8 cellular contexts compared by ENCODE assay signal in genomic region chr5:140351609-140352334, GRCh38. TPM values are rescaled to one million over a fixed set of nuclear protein-coding genes. Genes with fewer than 3 reads are reported as not detected.
DNase-seq lines count a peak whose midpoint lies in the region; ATAC-seq and TF ChIP-seq lines count a peak whose summit lies in the region.

No MANE protein-coding gene starts in this region.

- no peak overlapping the region for H3K4me2 ChIP-seq in neuronal stem cell (ENCODE audit: insufficient read depth, low read length, poor library complexity, severe bottlenecking)

- no peak overlapping the region for H2AFZ ChIP-seq in neuronal stem cell (ENCODE audit: low read length)

- H2BK15ac ChIP-seq in neuronal stem cell (ENCODE audit: low read length) = no peak overlapping the region

- H3K79me1 ChIP-seq in neuronal stem cell (ENCODE audit: low read depth, low read length) = no peaks in the 10 kb centered on the region

- no peak overlapping the region for H2BK5ac ChIP-seq in neuronal stem cell (ENCODE audit: low read length)

- no peaks in the 10 kb centered on the region for H3K36me3 Mint-ChIP-seq in activated CD4-positive, alpha-beta memory T cell treated with anti-CD3 and anti-CD28 coated beads, Interleukin-2, amount 10 ng/mL, durations not matched to agents 7 days and 5 days (ENCODE audit: low read depth)

- no peak overlapping the region for H3K18ac ChIP-seq in neuronal stem cell (ENCODE audit: low read length)

- no peak overlapping the region for H3K14ac ChIP-seq in neuronal stem cell (ENCODE audit: low read length)

- H3K4me3 ChIP-seq in GM06990 (replicated peaks; ENCODE audit: low read depth, low read length) = no peak overlapping the region
- H3K4me3 ChIP-seq in fibroblast of mammary gland (ENCODE audit: control insufficient read depth, low read depth, low read length) = no peak overlapping the region
- no peak overlapping the region for H3K4me3 ChIP-seq in neuronal stem cell (ENCODE audit: low read length in 2 of 2)

- POLR2A ChIA-PET in activated CD4-positive, alpha-beta memory T cell treated with anti-CD3 and anti-CD28 coated beads, Interleukin-2, amount 10 ng/mL, durations not matched to agents 7 days and 5 days (lab: Charles Lee) = interaction anchor here (1.0 to 2.2 kb wide), 6 partner anchors 49 to 112 kb away, joined by 3 to 23 read pairs (median 6); partner anchors contain the start of gene PFDN1

- CTCF ChIA-PET in activated CD4-positive, alpha-beta memory T cell treated with anti-CD3 and anti-CD28 coated beads, Interleukin-2, amount 10 ng/mL, durations not matched to agents 7 days and 5 days (lab: Charles Lee) = interaction anchor here (0.6 to 21.6 kb wide), 37 partner anchors 9 to 472 kb away, joined by 3 to 951 read pairs (median 4); partner anchors contain the start of genes ANKHD1, PFDN1, SLC4A9 and ZMAT2

- H3K36me3 ChIP-seq in GM06990 (ENCODE audit: control insufficient read depth, insufficient read depth, low read length) (no peaks in the 10 kb centered on the region), neuronal stem cell (replicated peaks in 1 of 2; ENCODE audit: control insufficient read depth in 2 of 2, insufficient read depth in 2 of 2, low read length in 2 of 2) (no peaks in the 10 kb centered on the region)

- H3K4me3 Mint-ChIP-seq in activated CD4-positive, alpha-beta memory T cell treated with anti-CD3 and anti-CD28 coated beads, Interleukin-2, amount 10 ng/mL, durations not matched to agents 7 days and 5 days = no peak overlapping the region

- H3K9me3 ChIP-seq in neuronal stem cell (replicated peaks in 1 of 2; ENCODE audit: control insufficient read depth in 2 of 2, insufficient read depth in 1 of 2, low read depth in 1 of 2, low read length in 2 of 2) = no peaks in the 10 kb centered on the region

- in situ Hi-C loops in ACHN (cut with HindIII; ENCODE audit: low pct_ligation_motif_present, low pct_unique_long_range_greater_than_20kb, low sequenced_read_pairs) = no loop called here

- no peak overlapping the region for H2AK5ac ChIP-seq in neuronal stem cell (ENCODE audit: low read depth, low read length)

- no peak overlapping the region for H3K9ac ChIP-seq in neuronal stem cell (ENCODE audit: low read depth, low read length, poor library complexity)

- no peak overlapping the region for H4K91ac ChIP-seq in neuronal stem cell (ENCODE audit: low read depth, low read length, poor library complexity)

- H3K27me3 Mint-ChIP-seq in activated CD4-positive, alpha-beta memory T cell treated with anti-CD3 and anti-CD28 coated beads, Interleukin-2, amount 10 ng/mL, durations not matched to agents 7 days and 5 days = peaks cover 4% of the 10 kb centered on the region

- ATAC-seq in HG03060 (IDR thresholded peaks at IDR 0.05; ENCODE audit: low read depth, unreplicated experiment) (peak; percentile 58), HG03196 (IDR thresholded peaks at IDR 0.05; ENCODE audit: unreplicated experiment) (no peak)

- H3K27ac Mint-ChIP-seq in activated CD4-positive, alpha-beta memory T cell treated with anti-CD3 and anti-CD28 coated beads, Interleukin-2, amount 10 ng/mL, durations not matched to agents 7 days and 5 days = peak overlapping the region; percentile 53

- H2BK120ac ChIP-seq in neuronal stem cell (ENCODE audit: low read depth, low read length) = no peak overlapping the region

- H3K23ac ChIP-seq in neuronal stem cell (ENCODE audit: low read depth, low read length, poor library complexity) = no peak overlapping the region

- H3K4ac ChIP-seq in neuronal stem cell (ENCODE audit: low read length) = no peak overlapping the region

- no peak overlapping the region for H4K8ac ChIP-seq in neuronal stem cell (ENCODE audit: low read depth, low read length)

- TF ChIP-seq CTCF in GM06990 (IDR thresholded peaks at IDR 0.05; ENCODE audit: insufficient read depth, low read length, poor library complexity, severe bottlenecking) (peak; percentile 72), fibroblast of mammary gland (conservative IDR thresholded peaks at IDR 0.05; ENCODE audit: control insufficient read depth, insufficient read depth, low read depth, low read length) (peak; percentile 88)

- H3K27me3 ChIP-seq in GM06990 (replicated peaks; ENCODE audit: control insufficient read depth, insufficient read depth, low read length) (no peaks in the 10 kb centered on the region), neuronal stem cell (ENCODE audit: control insufficient read depth in 3 of 3, insufficient read depth in 3 of 3, low read depth in 1 of 3, low read length in 3 of 3) (peaks cover 0 to 42% (median 0%) of the 10 kb centered on the region in 3 experiments)

- H2BK12ac ChIP-seq in neuronal stem cell (ENCODE audit: low read length) = no peak overlapping the region

- DNase-seq in ACHN (peak; percentile 72), GM06990 (ENCODE audit: extremely low read depth, insufficient read length) (no peak), NCI-H460 (ENCODE audit: extremely low read depth, low read depth) (peak; percentile 73), fibroblast of mammary gland (ENCODE audit: low read depth) (peak; percentile 74), neuronal stem cell (ENCODE audit: low spot score) (peak; percentile 82)
- peak; percentile 60 for DNase-seq in activated CD4-positive, alpha-beta memory T cell treated with anti-CD3 and anti-CD28 coated beads, Interleukin-2, amount 10 ng/mL, durations not matched to agents 7 days and 5 days

- peaks cover 41% of the 10 kb centered on the region for H3K4me1 Mint-ChIP-seq in activated CD4-positive, alpha-beta memory T cell treated with anti-CD3 and anti-CD28 coated beads, Interleukin-2, amount 10 ng/mL, durations not matched to agents 7 days and 5 days

- no CpG with 5 or more reads among the region's 5 CpGs for WGBS in neuronal stem cell (ENCODE audit: extremely low coverage in 2 of 2, insufficient read length in 2 of 2, insufficient replicate concordance in 1 of 2), 2 donors

- no peak overlapping the region for H3K27ac ChIP-seq in neuronal stem cell (replicated peaks; ENCODE audit: low read length)

- no peaks in the 10 kb centered on the region for H3K9me3 Mint-ChIP-seq in activated CD4-positive, alpha-beta memory T cell treated with anti-CD3 and anti-CD28 coated beads, Interleukin-2, amount 10 ng/mL, durations not matched to agents 7 days and 5 days

- peaks cover 0 to 4% of the 10 kb centered on the region in 2 donors for H3K4me1 ChIP-seq in neuronal stem cell (ENCODE audit: control insufficient read depth in 2 of 2, insufficient read depth in 1 of 2, low read depth in 1 of 2, low read length in 2 of 2)

RNA-seq across cellular contexts. Expression of gene HBEGF, which starts 5.4 kb away (rescaled TPM):
- total RNA-seq in NCI-H460 (2014; rRNA removed; shearing (Covaris generic)) = 5.4 and 6.1 TPM in 2 replicates
- 4.2 and 5.4 TPM in 2 replicates for polyA plus RNA-seq in NCI-H460 (2014; cell fraction: nucleus; rRNA removed)
- 10 to 100 TPM; 67.9 to 69.1 TPM for total RNA-seq in activated CD4-positive, alpha-beta memory T cell treated with anti-CD3 and anti-CD28 coated beads, Interleukin-2, amount 10 ng/mL, durations not matched to agents 7 days and 5 days
- 6.6 TPM for polyA plus RNA-seq in neuronal stem cell (2013, experiment 1 of 2)
- 6.7 TPM for polyA plus RNA-seq in neuronal stem cell (2013, experiment 2 of 2)

RNA-seq across cellular contexts. Expression of gene SLC4A9, which starts 8.2 kb away (rescaled TPM):
- total RNA-seq in NCI-H460 (2014; rRNA removed; shearing (Covaris generic)) = not detected in 2 replicates
- polyA plus RNA-seq in NCI-H460 (2014; cell fraction: nucleus; rRNA removed) = 0.17 and 0.31 TPM in 2 replicates
- under 1 TPM; 0.43 to 0.78 TPM for total RNA-seq in activated CD4-positive, alpha-beta memory T cell treated with anti-CD3 and anti-CD28 coated beads, Interleukin-2, amount 10 ng/mL, durations not matched to agents 7 days and 5 days
- 0.04 TPM for polyA plus RNA-seq in neuronal stem cell (2013, experiment 1 of 2)
- polyA plus RNA-seq in neuronal stem cell (2013, experiment 2 of 2) = 0.01 TPM

RNA-seq across cellular contexts. Expression of gene PFDN1, which starts 48.9 kb away (rescaled TPM):
- total RNA-seq in NCI-H460 (2014; rRNA removed; shearing (Covaris generic)) = 84.3 and 90.4 TPM in 2 replicates
- 58.8 and 82.9 TPM in 2 replicates for polyA plus RNA-seq in NCI-H460 (2014; cell fraction: nucleus; rRNA removed)
- 10 to 100 TPM; 52.3 to 55.8 TPM for total RNA-seq in activated CD4-positive, alpha-beta memory T cell treated with anti-CD3 and anti-CD28 coated beads, Interleukin-2, amount 10 ng/mL, durations not matched to agents 7 days and 5 days
- polyA plus RNA-seq in neuronal stem cell (2013, experiment 1 of 2) = 315 TPM
- 299 TPM for polyA plus RNA-seq in neuronal stem cell (2013, experiment 2 of 2)

RNA-seq across cellular contexts. Expression of gene ANKHD1, which starts 49.9 kb away (rescaled TPM):
- 47.5 and 59.7 TPM in 2 replicates for total RNA-seq in NCI-H460 (2014; rRNA removed; shearing (Covaris generic))
- polyA plus RNA-seq in NCI-H460 (2014; cell fraction: nucleus; rRNA removed) = 44.3 and 76.0 TPM in 2 replicates
- total RNA-seq in activated CD4-positive, alpha-beta memory T cell treated with anti-CD3 and anti-CD28 coated beads, Interleukin-2, amount 10 ng/mL, durations not matched to agents 7 days and 5 days = 100 to 1,000 TPM; 109 to 122 TPM
- 63.3 TPM for polyA plus RNA-seq in neuronal stem cell (2013, experiment 1 of 2)
- polyA plus RNA-seq in neuronal stem cell (2013, experiment 2 of 2) = 63.6 TPM
